In genomic region chr16:70448075-70448474, GRCh38 we compare ENCODE assay signal across 21 cellular contexts. TPM values are rescaled to one million over a fixed set of nuclear protein-coding genes. Genes with fewer than 3 reads are reported as not detected.
DNase-seq lines count a peak whose midpoint lies in the region; ATAC-seq, FAIRE-seq and TF ChIP-seq lines count a peak whose summit lies in the region.
"Had no signal": no experiment of that assay in that cellular context is flagged by ENCODE, and none has a peak within 500 bp of the region (broad histone marks: within the 10 kb centered on the region; RNA-seq: fewer than 3 reads in every experiment).

No MANE protein-coding gene starts in this region.

- H3K36me3 ChIP-seq in WERI-Rb-1 (no peaks in the 10 kb centered on the region), H1 (ENCODE audit: control insufficient read depth in 2 of 4, insufficient read depth in 4 of 4, low read length in 3 of 4) (no peaks in the 10 kb centered on the region), upper lobe of right lung (no peaks in the 10 kb centered on the region)
- H3K36me3 ChIP-seq: BLaER1, HAP-1 had no signal

- no peak for FAIRE-seq in H1 (lab: Jason Lieb, UNC)
- FAIRE-seq: A204.1, G401.6, GM12878, GM19239, H54 had no signal

- H3K4me2 ChIP-seq in H1 (ENCODE audit: insufficient read depth in 1 of 2, low read depth in 2 of 2, low read length in 2 of 2) = no peak overlapping the region
- H3K4me2 ChIP-seq: GM23338 had no signal

- TF ChIP-seq EP300 in H1 (IDR thresholded peaks at IDR 0.05; ENCODE audit: borderline replicate concordance in 1 of 2, low read depth in 2 of 2, low read length in 2 of 2) = no peak

- 87% methylated on average over 6 of the region's 6 CpGs; no CpG with 5 or more reads in 1 of the 2 experiments for WGBS in H1 (ENCODE audit: extremely low coverage in 1 of 2, insufficient coverage in 1 of 2, insufficient read length in 1 of 2, insufficient replicate concordance in 2 of 2, low coverage in 1 of 2, low lambda C conversion rate in 2 of 2, missing lambda C conversion rate in 1 of 2), 2 experiments

- H3K23ac ChIP-seq in H1 (ENCODE audit: insufficient read length) = no peak overlapping the region

- H2AK5ac ChIP-seq in H1 (ENCODE audit: low read depth, low read length) = no peak overlapping the region

- H2BK5ac ChIP-seq in H1 (ENCODE audit: low read depth, low read length) = no peak overlapping the region

- POLR2A ChIA-PET in H1 (lab: Charles Lee; ENCODE audit: partially characterized antibody) = interaction anchor here (0.7 kb wide), 1 partner anchor 66 kb away, joined by 3 read pairs; no protein-coding TSS in a partner anchor

- no peak for TF ChIP-seq POLR2A in H1 (IDR thresholded peaks at IDR 0.05; ENCODE audit: control extremely low read depth in 1 of 2, low read depth in 2 of 2, low read length in 2 of 2)

- no peak overlapping the region for H3K4ac ChIP-seq in H1 (replicated peaks; ENCODE audit: insufficient read length, low read depth, low read length)

- no peaks in the 10 kb centered on the region for H3K79me1 ChIP-seq in H1 (ENCODE audit: low read depth, low read length)

- H3K4me1 ChIP-seq in H1 (replicated peaks in 1 of 4; ENCODE audit: control insufficient read depth in 3 of 4, insufficient read depth in 4 of 4, low read length in 3 of 4) (no peaks in the 10 kb centered on the region; a peak in 1 of 7 replicates), upper lobe of right lung (no peaks in the 10 kb centered on the region)

- no peaks in the 10 kb centered on the region for H3K23me2 ChIP-seq in H1 (ENCODE audit: low read depth, low read length)

- TF ChIP-seq RAD21 in H1 (IDR thresholded peaks at IDR 0.05 in 1 of 2, conservative IDR thresholded peaks at IDR 0.05 in 1 of 2; ENCODE audit: low read depth in 2 of 2, low read length in 2 of 2) = no peak

- H2BK15ac ChIP-seq in H1 (ENCODE audit: low read length) = no peak overlapping the region

- no peak overlapping the region for H3K56ac ChIP-seq in H1 (replicated peaks; ENCODE audit: insufficient read length, low read depth, low read length)

- no peak overlapping the region for H4K91ac ChIP-seq in H1 (replicated peaks; ENCODE audit: insufficient read length, low read length)

- ATAC-seq in upper lobe of right lung = no peak
- ATAC-seq: CD8-positive, alpha-beta T cell; GM12878; GM23338 had no signal

- H4K20me1 ChIP-seq in H1 (replicated peaks in 1 of 2; ENCODE audit: control insufficient read depth in 1 of 2, insufficient read depth in 2 of 2, low read length in 2 of 2) = no peaks in the 10 kb centered on the region
- H4K20me1 ChIP-seq: BLaER1 had no signal

- H3K27ac ChIP-seq in WERI-Rb-1 = peak overlapping the region; percentile 37; the same call in 1 of the 2 replicates
- no peak overlapping the region for H3K27ac ChIP-seq in H1 (ENCODE audit: low read depth, low read length)
- no peak overlapping the region for H3K27ac ChIP-seq in upper lobe of right lung
- H3K27ac ChIP-seq: 22Rv1, BLaER1, C4-2B had no signal

- CTCF ChIA-PET in H1 (lab: Charles Lee; ENCODE audit: partially characterized antibody) = no interaction called here

- H3K4me3 ChIP-seq in WERI-Rb-1 (ENCODE audit: low read depth, low read length) (no peak overlapping the region), H1 (ENCODE audit: extremely low read depth in 1 of 4, insufficient read depth in 2 of 4, low read depth in 3 of 4, low read length in 4 of 4) (no peak overlapping the region), upper lobe of right lung (no peak overlapping the region)
- H3K4me3 ChIP-seq: BLaER1, GM12878, GM23338, HAP-1 had no signal

- H3K9ac ChIP-seq in H1 (replicated peaks in 1 of 4; ENCODE audit: extremely low read depth in 1 of 4, low read depth in 3 of 4, low read length in 3 of 4) = no peak overlapping the region
- H3K9ac ChIP-seq: BLaER1 had no signal

- H2BK120ac ChIP-seq in H1 (replicated peaks; ENCODE audit: low read depth, low read length) = no peak overlapping the region

- no peak for TF ChIP-seq CTCF in WERI-Rb-1 (IDR thresholded peaks at IDR 0.05; ENCODE audit: low read depth, low read length)
- TF ChIP-seq CTCF in H1 (IDR thresholded peaks at IDR 0.05; ENCODE audit: control extremely low read depth in 1 of 3, insufficient read depth in 1 of 3, low read depth in 1 of 3, low read length in 3 of 3) = no peak
- no peak for TF ChIP-seq CTCF in upper lobe of right lung (IDR thresholded peaks at IDR 0.05)

- no peak overlapping the region for H2BK20ac ChIP-seq in H1 (ENCODE audit: low read length)

- intact Hi-C loops in upper lobe of right lung (cut with DNase I) = no loop called here

- H3K14ac ChIP-seq in H1 (ENCODE audit: insufficient read length) = no peak overlapping the region

- H3K18ac ChIP-seq in H1 (ENCODE audit: extremely low read depth, low read length) = no peak overlapping the region

- H3K79me2 ChIP-seq in H1 (ENCODE audit: control insufficient read depth in 1 of 2, insufficient read depth in 2 of 2, low read length in 2 of 2) = no peaks in the 10 kb centered on the region

- no peaks in the 10 kb centered on the region for H3K27me3 ChIP-seq in WERI-Rb-1 (ENCODE audit: insufficient read depth, low read depth, severe bottlenecking)
- H3K27me3 ChIP-seq in H1 (replicated peaks in 1 of 4; ENCODE audit: control insufficient read depth in 3 of 4, extremely low read depth in 1 of 4, insufficient read depth in 3 of 4, low read length in 3 of 4) = no peaks in the 10 kb centered on the region
- no peaks in the 10 kb centered on the region for H3K27me3 ChIP-seq in upper lobe of right lung
- H3K27me3 ChIP-seq: BLaER1 had no signal

- H4K8ac ChIP-seq in H1 (ENCODE audit: extremely low read depth, insufficient read depth, low read length) = no peak overlapping the region

- DNase-seq in NCI-H82 (lab: John Stamatoyannopoulos, UW) = peak; percentile 38
- no peak for DNase-seq in NCI-H82 treated with DMSO at 0.1 percent for 48 hours (lab: John Stamatoyannopoulos, UW; ENCODE audit: unreplicated experiment)
- peak; percentile 30 for DNase-seq in WERI-Rb-1
- DNase-seq in H1 (ENCODE audit: low read depth in 1 of 2, low spot score in 2 of 2) = no peak
- DNase-seq in upper lobe of right lung = no peak
- DNase-seq in amniotic stem cell (lab: John Stamatoyannopoulos, UW) = no peak
- DNase-seq: Caco-2; CD4-positive, CD25-positive, alpha-beta regulatory T cell; CD8-positive, alpha-beta T cell; DMS153; DND-41 had no signal

- H2AFZ ChIP-seq in H1 (ENCODE audit: low read length) = no peak overlapping the region

- H3K9me3 ChIP-seq in WERI-Rb-1 (ENCODE audit: severe bottlenecking) = no peaks in the 10 kb centered on the region
- no peaks in the 10 kb centered on the region for H3K9me3 ChIP-seq in H1 (ENCODE audit: insufficient read depth in 2 of 2, low read depth in 1 of 2, low read length in 1 of 2)
- no peaks in the 10 kb centered on the region for H3K9me3 ChIP-seq in upper lobe of right lung
- H3K9me3 ChIP-seq: BLaER1, Caco-2, HAP-1 had no signal

- peak overlapping the region; percentile 50; the same call in 1 of the 2 replicates for H2BK12ac ChIP-seq in H1 (ENCODE audit: low read depth, low read length)

- no peak overlapping the region for H4K5ac ChIP-seq in H1 (ENCODE audit: insufficient read length, low read depth, low read length)

TF ChIP-seq in H1, 55 proteins besides CTCF, POLR2A, EP300 and RAD21:
- TF ChIP-seq ASH2L (IDR thresholded peaks at IDR 0.05; ENCODE audit: low read length) = no peak
- TF ChIP-seq, protein P1, sequence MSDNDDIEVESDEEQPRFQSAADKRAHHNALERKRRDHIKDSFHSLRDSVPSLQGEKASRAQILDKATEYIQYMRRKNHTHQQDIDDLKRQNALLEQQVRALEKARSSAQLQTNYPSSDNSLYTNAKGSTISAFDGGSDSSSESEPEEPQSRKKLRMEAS (IDR thresholded peaks at IDR 0.05) = no peak

RNA-seq across cellular contexts. Expression of gene FCSK, which starts 6.3 kb away (rescaled TPM):
- total RNA-seq in H1 (2021; fragmentation: NEBNext Ultra II Directional; extraction: Animal tissue kit (Norgen Biotek cat#: 25700)) = 3.4 and 4.6 TPM in 2 replicates
- 5.1 and 5.5 TPM in 2 replicates for polyA plus RNA-seq in H1 (2011; rRNA removed)
- 4.4 TPM for polyA plus RNA-seq in H1 (2011; cell fraction: cytosol; rRNA removed)
- polyA plus RNA-seq in H1 (2011; cell fraction: nucleus; rRNA removed) = 16.1 TPM
- polyA plus RNA-seq in H1 (2012, experiment 1 of 2) = 4.1 to 5.8 TPM (median 4.7 TPM) in 4 replicates
- polyA plus RNA-seq in H1 (2012, experiment 2 of 2) = 3.7 TPM
- 2.4 TPM for polyA plus RNA-seq in H1 (2013, experiment 1 of 2)
- 2.2 TPM for polyA plus RNA-seq in H1 (2013, experiment 2 of 2)
- 3.7 and 3.9 TPM in 2 replicates for polyA minus RNA-seq in H1 (2011; rRNA and poly(A)+ RNA removed)
- polyA minus RNA-seq in H1 (2011; cell fraction: cytosol; rRNA and poly(A)+ RNA removed) = 5.1 TPM
- 3.6 TPM for polyA minus RNA-seq in H1 (2011; cell fraction: nucleus; rRNA and poly(A)+ RNA removed)
- total RNA-seq in upper lobe of right lung = 26.0 TPM

RNA-seq across cellular contexts. Expression of gene ST3GAL2, which starts 9.2 kb away (rescaled TPM):
- total RNA-seq in H1 (2021; fragmentation: NEBNext Ultra II Directional; extraction: Animal tissue kit (Norgen Biotek cat#: 25700)) = 39.3 and 39.7 TPM in 2 replicates
- polyA plus RNA-seq in H1 (2011; rRNA removed) = 14.4 and 30.5 TPM in 2 replicates
- 16.9 TPM for polyA plus RNA-seq in H1 (2011; cell fraction: cytosol; rRNA removed)
- polyA plus RNA-seq in H1 (2011; cell fraction: nucleus; rRNA removed) = 28.1 TPM
- polyA plus RNA-seq in H1 (2012, experiment 1 of 2) = 19.3 to 24.6 TPM (median 22.0 TPM) in 4 replicates
- 19.9 TPM for polyA plus RNA-seq in H1 (2012, experiment 2 of 2)
- 26.7 TPM for polyA plus RNA-seq in H1 (2013, experiment 1 of 2)
- 27.0 TPM for polyA plus RNA-seq in H1 (2013, experiment 2 of 2)
- polyA minus RNA-seq in H1 (2011; rRNA and poly(A)+ RNA removed) = 33.4 and 49.9 TPM in 2 replicates
- 43.4 TPM for polyA minus RNA-seq in H1 (2011; cell fraction: cytosol; rRNA and poly(A)+ RNA removed)
- 43.8 TPM for polyA minus RNA-seq in H1 (2011; cell fraction: nucleus; rRNA and poly(A)+ RNA removed)
- total RNA-seq in upper lobe of right lung = 30.9 TPM

Comparison
In these comparisons a context has a peak if more than half of its experiments do, and no peak if none do; other contexts are left out.
1. DNase-seq: peak in NCI-H82 (single experiment) and WERI-Rb-1 (single experiment); none in NCI-H82 treated with DMSO at 0.1 percent for 48 hours (single experiment), H1 (0 of 2), upper lobe of right lung (single experiment) and amniotic stem cell (single experiment).